1 cellular context compared by ENCODE assay signal in the genomic region with DNA sequence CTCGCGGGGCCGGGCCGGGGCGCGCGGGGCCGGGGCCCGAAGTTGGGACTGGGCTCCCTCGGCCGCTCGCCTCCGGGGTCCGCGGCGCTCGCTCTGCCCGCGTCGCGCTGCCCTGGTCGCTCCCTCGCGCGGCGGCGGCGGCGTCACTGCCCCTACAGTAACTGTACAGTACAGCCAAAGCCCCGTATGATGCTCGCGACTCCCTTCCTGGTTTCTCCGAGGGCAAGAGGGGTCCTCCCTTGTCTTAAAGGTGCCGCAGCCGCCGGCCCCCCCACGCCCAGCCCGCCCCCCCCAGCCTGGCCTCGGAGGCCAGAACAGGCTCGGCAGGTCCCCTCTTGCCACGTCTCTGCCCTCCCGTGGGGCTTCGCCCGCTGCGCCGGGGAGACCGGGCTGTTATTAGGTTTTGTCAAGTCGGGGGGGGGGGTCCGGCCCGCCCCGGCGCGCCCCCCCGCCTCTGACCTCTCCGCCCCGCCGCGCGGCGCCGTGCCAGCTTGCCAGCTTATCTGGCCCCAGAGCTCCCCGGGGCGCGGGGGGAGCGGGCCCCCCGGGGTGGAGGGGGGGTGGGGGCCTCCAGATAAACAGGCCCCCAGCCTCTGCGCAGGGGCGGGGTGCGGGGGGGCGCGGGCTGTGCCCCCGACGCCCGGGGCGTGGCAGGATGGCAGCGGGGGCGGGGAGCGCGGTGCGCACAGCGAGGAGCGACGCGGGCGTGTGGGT.
TF ChIP-seq lines count a peak whose summit lies in the region.

ZBTB7A (minus strand) TSS at position 218 of the 714 bp plus-strand sequence. CDS start 11,667 bp downstream, outside the sequence.

TF ChIP-seq in K562, 482 proteins besides CTCF, POLR2A, EP300 and RAD21 (continued from another document):
- TF ChIP-seq, protein P1, sequence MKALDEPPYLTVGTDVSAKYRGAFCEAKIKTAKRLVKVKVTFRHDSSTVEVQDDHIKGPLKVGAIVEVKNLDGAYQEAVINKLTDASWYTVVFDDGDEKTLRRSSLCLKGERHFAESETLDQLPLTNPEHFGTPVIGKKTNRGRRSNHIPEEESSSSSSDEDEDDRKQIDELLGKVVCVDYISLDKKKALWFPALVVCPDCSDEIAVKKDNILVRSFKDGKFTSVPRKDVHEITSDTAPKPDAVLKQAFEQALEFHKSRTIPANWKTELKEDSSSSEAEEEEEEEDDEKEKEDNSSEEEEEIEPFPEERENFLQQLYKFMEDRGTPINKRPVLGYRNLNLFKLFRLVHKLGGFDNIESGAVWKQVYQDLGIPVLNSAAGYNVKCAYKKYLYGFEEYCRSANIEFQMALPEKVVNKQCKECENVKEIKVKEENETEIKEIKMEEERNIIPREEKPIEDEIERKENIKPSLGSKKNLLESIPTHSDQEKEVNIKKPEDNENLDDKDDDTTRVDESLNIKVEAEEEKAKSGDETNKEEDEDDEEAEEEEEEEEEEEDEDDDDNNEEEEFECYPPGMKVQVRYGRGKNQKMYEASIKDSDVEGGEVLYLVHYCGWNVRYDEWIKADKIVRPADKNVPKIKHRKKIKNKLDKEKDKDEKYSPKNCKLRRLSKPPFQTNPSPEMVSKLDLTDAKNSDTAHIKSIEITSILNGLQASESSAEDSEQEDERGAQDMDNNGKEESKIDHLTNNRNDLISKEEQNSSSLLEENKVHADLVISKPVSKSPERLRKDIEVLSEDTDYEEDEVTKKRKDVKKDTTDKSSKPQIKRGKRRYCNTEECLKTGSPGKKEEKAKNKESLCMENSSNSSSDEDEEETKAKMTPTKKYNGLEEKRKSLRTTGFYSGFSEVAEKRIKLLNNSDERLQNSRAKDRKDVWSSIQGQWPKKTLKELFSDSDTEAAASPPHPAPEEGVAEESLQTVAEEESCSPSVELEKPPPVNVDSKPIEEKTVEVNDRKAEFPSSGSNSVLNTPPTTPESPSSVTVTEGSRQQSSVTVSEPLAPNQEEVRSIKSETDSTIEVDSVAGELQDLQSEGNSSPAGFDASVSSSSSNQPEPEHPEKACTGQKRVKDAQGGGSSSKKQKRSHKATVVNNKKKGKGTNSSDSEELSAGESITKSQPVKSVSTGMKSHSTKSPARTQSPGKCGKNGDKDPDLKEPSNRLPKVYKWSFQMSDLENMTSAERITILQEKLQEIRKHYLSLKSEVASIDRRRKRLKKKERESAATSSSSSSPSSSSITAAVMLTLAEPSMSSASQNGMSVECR (CRISPR knock-in tag; IDR thresholded peaks at IDR 0.05) = no peak
- TF ChIP-seq HCFC1 (IDR thresholded peaks at IDR 0.05; ENCODE audit: low read depth, low read length) (peak; percentile 29; the same call in 1 of the 2 replicates), U2AF2 (optimal IDR thresholded peaks at IDR 0.05; ENCODE audit: low read depth, low read length) (no peak), MBD2 (IDR thresholded peaks at IDR 0.05; ENCODE audit: borderline replicate concordance, low read depth) (no peak; the same call in 1 of the 2 replicates), ELF1 (tag; IDR thresholded peaks at IDR 0.05) (peak; percentile 70), MAZ (CRISPR knock-in tag; conservative IDR thresholded peaks at IDR 0.05 in 1 of 2, IDR thresholded peaks at IDR 0.05 in 1 of 2) (peak in 1 of 2 experiments; percentile 37; a peak in 2 of 4 replicates), RBFOX2 (IDR thresholded peaks at IDR 0.05; ENCODE audit: low read depth, low read length) (peak; percentile 66), ERF (CRISPR knock-in tag; IDR thresholded peaks at IDR 0.05) (no peak), ATF1 (CRISPR knock-in tag; IDR thresholded peaks at IDR 0.05) (peak; percentile 26; the same call in 1 of the 2 replicates), ATF1 (tag; IDR thresholded peaks at IDR 0.05) (no peak), CREB3 (tag; conservative IDR thresholded peaks at IDR 0.05; ENCODE audit: low read depth) (no peak), CXXC5 (CRISPR knock-in tag; IDR thresholded peaks at IDR 0.05) (peak; percentile 57), ZBTB11 (CRISPR knock-in tag; IDR thresholded peaks at IDR 0.05) (peak in 1 of 3 experiments; percentile 41; a peak in 2 of 6 replicates), ETS1 (conservative IDR thresholded peaks at IDR 0.05; ENCODE audit: control insufficient read depth, low read depth, low read length) (peak; percentile 56; the same call in 1 of the 2 replicates), RB1 (IDR thresholded peaks at IDR 0.05; ENCODE audit: low read depth) (0 out of 2 replicates have a peak, but pooled peaks have one; percentile 8), MCM3 (IDR thresholded peaks at IDR 0.05) (no peak), ZFX (CRISPR knock-in tag; IDR thresholded peaks at IDR 0.05) (0 out of 2 replicates have a peak, but pooled peaks have one; percentile 15), PHB2 (IDR thresholded peaks at IDR 0.05; ENCODE audit: low read depth) (no peak), SIN3A (IDR thresholded peaks at IDR 0.05; ENCODE audit: borderline replicate concordance in 2 of 2, control insufficient read depth in 1 of 2, low read depth in 2 of 2, low read length in 2 of 2) (peak in 1 of 2 experiments; percentile 47; a peak in 1 of 4 replicates), ZBED1 (IDR thresholded peaks at IDR 0.05) (no peak), ZBTB7A (IDR thresholded peaks at IDR 0.05; ENCODE audit: borderline replicate concordance, control insufficient read depth, low read depth, low read length) (peak; percentile 64), VEZF1 (CRISPR knock-in tag; IDR thresholded peaks at IDR 0.05) (peak; percentile 99), RBBP5 (IDR thresholded peaks at IDR 0.05; ENCODE audit: borderline replicate concordance, insufficient read depth, low read length, poor library complexity, severe bottlenecking) (peak; percentile 51), ZNF217 (CRISPR knock-in tag; IDR thresholded peaks at IDR 0.05) (no peak), KDM4B (IDR thresholded peaks at IDR 0.05; ENCODE audit: borderline replicate concordance in 2 of 2, low read depth in 1 of 2) (peak in 1 of 2 experiments; percentile 85; a peak in 2 of 4 replicates), GABPB1 (CRISPR knock-in tag; IDR thresholded peaks at IDR 0.05) (0 out of 2 replicates have a peak, but pooled peaks have one; percentile 14), POLR2AphosphoS5 (IDR thresholded peaks at IDR 0.05; ENCODE audit: control insufficient read depth, insufficient read depth, low read depth, low read length) (peak; percentile 59; the same call in 1 of the 2 replicates), NFIC (IDR thresholded peaks at IDR 0.05) (peak; percentile 72)
- TF ChIP-seq, protein P2, sequence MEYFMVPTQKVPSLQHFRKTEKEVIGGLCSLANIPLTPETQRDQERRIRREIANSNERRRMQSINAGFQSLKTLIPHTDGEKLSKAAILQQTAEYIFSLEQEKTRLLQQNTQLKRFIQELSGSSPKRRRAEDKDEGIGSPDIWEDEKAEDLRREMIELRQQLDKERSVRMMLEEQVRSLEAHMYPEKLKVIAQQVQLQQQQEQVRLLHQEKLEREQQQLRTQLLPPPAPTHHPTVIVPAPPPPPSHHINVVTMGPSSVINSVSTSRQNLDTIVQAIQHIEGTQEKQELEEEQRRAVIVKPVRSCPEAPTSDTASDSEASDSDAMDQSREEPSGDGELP (CRISPR knock-in tag; IDR thresholded peaks at IDR 0.05; ENCODE audit: borderline replicate concordance) = no peak
- TF ChIP-seq, protein P3, sequence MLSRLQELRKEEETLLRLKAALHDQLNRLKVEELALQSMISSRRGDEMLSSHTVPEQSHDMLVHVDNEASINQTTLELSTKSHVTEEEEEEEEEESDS (CRISPR knock-in tag; IDR thresholded peaks at IDR 0.05) = no peak
- TF ChIP-seq, protein P4, sequence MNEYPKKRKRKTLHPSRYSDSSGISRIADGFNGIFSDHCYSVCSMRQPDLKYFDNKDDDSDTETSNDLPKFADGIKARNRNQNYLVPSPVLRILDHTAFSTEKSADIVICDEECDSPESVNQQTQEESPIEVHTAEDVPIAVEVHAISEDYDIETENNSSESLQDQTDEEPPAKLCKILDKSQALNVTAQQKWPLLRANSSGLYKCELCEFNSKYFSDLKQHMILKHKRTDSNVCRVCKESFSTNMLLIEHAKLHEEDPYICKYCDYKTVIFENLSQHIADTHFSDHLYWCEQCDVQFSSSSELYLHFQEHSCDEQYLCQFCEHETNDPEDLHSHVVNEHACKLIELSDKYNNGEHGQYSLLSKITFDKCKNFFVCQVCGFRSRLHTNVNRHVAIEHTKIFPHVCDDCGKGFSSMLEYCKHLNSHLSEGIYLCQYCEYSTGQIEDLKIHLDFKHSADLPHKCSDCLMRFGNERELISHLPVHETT (CRISPR knock-in tag; conservative IDR thresholded peaks at IDR 0.05 in 1 of 2, IDR thresholded peaks at IDR 0.05 in 1 of 2) = peak in 1 of 2 experiments; percentile 100; a peak in 2 of 4 replicates
